ENCODE assay signal across 15 cellular contexts in genomic region chr3:161100994-161101393, GRCh38.
"Had no signal": no experiment of that assay in that cellular context is flagged by ENCODE, and none has a peak within 500 bp of the region (broad histone marks: within the 10 kb centered on the region; RNA-seq: fewer than 3 reads in every experiment).

No MANE protein-coding gene starts in this region.

- DNase-seq: activated CD4-positive, alpha-beta T cell treated with anti-CD3 and anti-CD28 coated beads, Interleukin-2, amount 10 ng/mL, durations not matched to agents 7 days and 5 days; activated CD4-positive, CD25-positive, alpha-beta regulatory T cell; activated CD8-positive, alpha-beta memory T cell treated with anti-CD3 and anti-CD28 coated beads for 24 hours; activated naive CD4-positive, alpha-beta T cell treated with anti-CD3 and anti-CD28 coated beads for 36 hours; caudate nucleus; effector memory CD4-positive, alpha-beta T cell; gastrocnemius medialis; hippocampal formation; kidney glomerular epithelial cell; mesenchymal stem cell; stimulated activated CD4-positive, alpha-beta T cell treated with anti-CD3 and anti-CD28 coated beads, Interleukin-2, amount 100 ng/mL, for 24 hours; stimulated activated naive B cell treated with anti-CD40 and anti-IgM and Interleukin-4, amounts not matched to agents 10 μg/mL and 1 μg/mL and 100 μg/mL, for 72 hours had no signal

- H3K36me3 ChIP-seq: gastrocnemius medialis had no signal

- H3K9me3 ChIP-seq: gastrocnemius medialis, neutrophil had no signal

- ATAC-seq: gastrocnemius medialis; sciatic nerve; SK-N-SH treated with all-trans-retinoic acid at 6 μM for 48 hours; stimulated activated naive B cell treated with anti-CD40 and anti-IgM and Interleukin-4, amounts not matched to agents 10 μg/mL and 1 μg/mL and 100 μg/mL, for 72 hours had no signal

- H3K4me3 ChIP-seq: gastrocnemius medialis had no signal

- H3K27ac ChIP-seq: gastrocnemius medialis, neutrophil had no signal
